In genomic region chr7:1288996-1289551, GRCh38 we compare ENCODE assay signal across 20 cellular contexts. TPM values are rescaled to one million over a fixed set of nuclear protein-coding genes. Genes with fewer than 3 reads are reported as not detected.
DNase-seq lines count a peak whose midpoint lies in the region; ATAC-seq, FAIRE-seq and TF ChIP-seq lines count a peak whose summit lies in the region.
"Had no signal": no experiment of that assay in that cellular context is flagged by ENCODE, and none has a peak within 500 bp of the region (broad histone marks: within the 10 kb centered on the region; RNA-seq: fewer than 3 reads in every experiment).

No MANE protein-coding gene starts in this region.

- no peak for TF ChIP-seq POLR2A in right lobe of liver (IDR thresholded peaks at IDR 0.05)
- no peak for TF ChIP-seq POLR2A in HepG2 (IDR thresholded peaks at IDR 0.05; ENCODE audit: insufficient read depth in 1 of 2, low read depth in 2 of 2, low read length in 2 of 2)

- no peak for FAIRE-seq in HepG2 (lab: Jason Lieb, UNC)
- FAIRE-seq: G401.6, GM12891, HTR-8/SVneo, K562 had no signal

- H2BK120ac ChIP-seq in neuronal stem cell (ENCODE audit: low read depth, low read length) = peak overlapping the region; percentile 72

- no peak overlapping the region for H3K9ac ChIP-seq in HepG2 (ENCODE audit: insufficient read depth, low read depth, low read length)
- no peak overlapping the region for H3K9ac ChIP-seq in endodermal cell (ENCODE audit: extremely low read depth, low read length, poor library complexity, severe bottlenecking)
- no peak overlapping the region for H3K9ac ChIP-seq in neuronal stem cell (ENCODE audit: low read depth, low read length, poor library complexity)

- H3K14ac ChIP-seq in neuronal stem cell (ENCODE audit: low read length) = no peak overlapping the region

- ATAC-seq in right lobe of liver = no peak
- ATAC-seq in HepG2 = no peak
- ATAC-seq in HG03039 (IDR thresholded peaks at IDR 0.05; ENCODE audit: unreplicated experiment) = no peak
- ATAC-seq in HG03097 (IDR thresholded peaks at IDR 0.05; ENCODE audit: low FRiP score, unreplicated experiment) = no peak
- ATAC-seq: K562 had no signal

- no peak overlapping the region for H3K4me3 Mint-ChIP-seq in endodermal cell

- H2AK5ac ChIP-seq in neuronal stem cell (ENCODE audit: low read depth, low read length) = peak overlapping the region; percentile 89

- no peak overlapping the region for H3K4ac ChIP-seq in neuronal stem cell (ENCODE audit: low read length)

- in situ Hi-C loops in HepG2 (cut with HindIII; ENCODE audit: extremely low pct_ligation_motif_present, low pct_unique_long_range_greater_than_20kb) = no loop called here

- POLR2A ChIA-PET in HepG2 (lab: Yijun Ruan, JAX) = no interaction called here

- H3K36me3 ChIP-seq in right lobe of liver = no peaks in the 10 kb centered on the region
- no peaks in the 10 kb centered on the region for H3K36me3 ChIP-seq in HepG2 (replicated peaks in 1 of 2; ENCODE audit: control insufficient read depth in 1 of 2, insufficient read depth in 2 of 2, low read length in 2 of 2)
- no peaks in the 10 kb centered on the region for H3K36me3 ChIP-seq in endodermal cell (ENCODE audit: control insufficient read depth, insufficient read depth, low read length)
- H3K36me3 ChIP-seq in neuronal stem cell (replicated peaks in 1 of 2; ENCODE audit: control insufficient read depth in 2 of 2, insufficient read depth in 2 of 2, low read length in 2 of 2) = no peaks in the 10 kb centered on the region
- H3K36me3 ChIP-seq: HAP-1 had no signal

- no peak overlapping the region for H3K27ac ChIP-seq in right lobe of liver
- H3K27ac ChIP-seq in HepG2 (ENCODE audit: extremely low read length, insufficient read depth, low read length) = no peak overlapping the region
- H3K27ac ChIP-seq in endodermal cell (ENCODE audit: low read depth, low read length) = peak overlapping the region; percentile 93
- H3K27ac ChIP-seq in neuronal stem cell (replicated peaks; ENCODE audit: low read length) = no peak overlapping the region
- H3K27ac ChIP-seq: PC-9 had no signal

- H3K4me1 ChIP-seq in right lobe of liver (peaks cover 0 to 5% (median 0%) of the 10 kb centered on the region in 4 donors), HepG2 (ENCODE audit: insufficient read depth, low read length) (no peaks in the 10 kb centered on the region), endodermal cell (ENCODE audit: control insufficient read depth, insufficient read depth, low read length) (no peaks in the 10 kb centered on the region), neuronal stem cell (ENCODE audit: control insufficient read depth in 2 of 2, insufficient read depth in 1 of 2, low read depth in 1 of 2, low read length in 2 of 2) (peaks cover 3 to 10% of the 10 kb centered on the region in 2 donors)

- CTCF ChIA-PET in HepG2 (lab: Yijun Ruan, JAX; ENCODE audit: low intra/inter-chr PET ratio, low total read pairs) = no interaction called here

- H2BK12ac ChIP-seq in neuronal stem cell (ENCODE audit: low read length) = no peak overlapping the region

- H3K9me3 ChIP-seq in right lobe of liver (no peaks in the 10 kb centered on the region), HepG2 (ENCODE audit: low read length) (no peaks in the 10 kb centered on the region), endodermal cell (ENCODE audit: control insufficient read depth, low read length) (no peaks in the 10 kb centered on the region), neuronal stem cell (replicated peaks in 1 of 2; ENCODE audit: control insufficient read depth in 2 of 2, insufficient read depth in 1 of 2, low read depth in 1 of 2, low read length in 2 of 2) (no peaks in the 10 kb centered on the region)
- H3K9me3 ChIP-seq: HAP-1 had no signal

- 33% methylated on average over 3 of the region's 32 CpGs for WGBS in right lobe of liver (ENCODE audit: insufficient coverage, low coverage, low lambda C conversion rate, missing lambda C conversion rate)
- WGBS in HepG2 (ENCODE audit: low lambda C conversion rate) = 42% methylated on average over 9 of the region's 32 CpGs
- WGBS in endodermal cell (ENCODE audit: insufficient coverage in 1 of 2, insufficient read length in 1 of 2), 2 experiments = 90 to 92% methylated on average over 31 to 32 of the region's 32 CpGs
- WGBS in neuronal stem cell (ENCODE audit: extremely low coverage in 2 of 2, insufficient read length in 2 of 2, insufficient replicate concordance in 1 of 2), 2 donors = no CpG with 5 or more reads among the region's 32 CpGs

- H3K79me2 ChIP-seq in HepG2 (ENCODE audit: insufficient read depth, low read length) = no peaks in the 10 kb centered on the region

- BruUV-seq in HepG2 (replicated peaks; lab: Mats Ljungman, UMichigan) = no TSS peak

- intact Hi-C loops in right lobe of liver (cut with DNase I) (no loop called here), HepG2 (cut with micrococcal nuclease; ENCODE audit: unreplicated experiment) (no loop called here)

- DNase-seq in right lobe of liver (peak in 2 of 3 donors; percentile 15 to 47), HepG2 (ENCODE audit: low spot score) (no peak), endodermal cell (no peak), neuronal stem cell (ENCODE audit: low spot score) (no peak), NCI-H510A treated with DMSO at 0.1 percent for 48 hours (lab: John Stamatoyannopoulos, UW) (no peak), NOMO-1 treated with dmso at 0.1 percent for 144 hours (lab: John Stamatoyannopoulos, UW; ENCODE audit: unreplicated experiment) (no peak)
- DNase-seq: AML-193; Calu3; CD4-positive, CD25-positive, alpha-beta regulatory T cell; DMS79; NCI-H1092; NCI-H1694; PC-9 had no signal

- no peak overlapping the region for H4K8ac ChIP-seq in neuronal stem cell (ENCODE audit: low read depth, low read length)

- H3K4me2 ChIP-seq in HepG2 (ENCODE audit: low read depth, low read length) (no peak overlapping the region), neuronal stem cell (ENCODE audit: insufficient read depth, low read length, poor library complexity, severe bottlenecking) (no peak overlapping the region)
- H3K4me2 ChIP-seq: PC-9 had no signal

- peaks cover 2% of the 10 kb centered on the region for H3K79me1 ChIP-seq in neuronal stem cell (ENCODE audit: low read depth, low read length)

- no peaks in the 10 kb centered on the region for H4K20me1 ChIP-seq in HepG2 (ENCODE audit: insufficient read depth, low read length)

- H2AFZ ChIP-seq in HepG2 (ENCODE audit: low read length) = no peak overlapping the region
- H2AFZ ChIP-seq in neuronal stem cell (ENCODE audit: low read length) = no peak overlapping the region
- H2AFZ ChIP-seq: PC-9 had no signal

- no peaks in the 10 kb centered on the region for H3K9me3 Mint-ChIP-seq in endodermal cell
- H3K9me3 Mint-ChIP-seq: CD4-positive, CD25-positive, alpha-beta regulatory T cell had no signal

- H2BK5ac ChIP-seq in neuronal stem cell (ENCODE audit: low read length) = peak overlapping the region; percentile 95

- H3K27me3 Mint-ChIP-seq in endodermal cell (ENCODE audit: insufficient read depth) = peaks cover 4% of the 10 kb centered on the region

- TF ChIP-seq EP300 in HepG2 (IDR thresholded peaks at IDR 0.05; ENCODE audit: low read depth in 2 of 2, low read length in 2 of 2) (no peak), HepG2 (CRISPR knock-in tag; IDR thresholded peaks at IDR 0.05; ENCODE audit: borderline replicate concordance) (no peak)

- TF ChIP-seq CTCF in right lobe of liver (IDR thresholded peaks at IDR 0.05) (no peak), HepG2 (CRISPR knock-in tag; IDR thresholded peaks at IDR 0.05) (no peak), endodermal cell (conservative IDR thresholded peaks at IDR 0.05) (no peak)

- H2BK15ac ChIP-seq in neuronal stem cell (ENCODE audit: low read length) = peak overlapping the region; percentile 75

- no peak overlapping the region for H4K91ac ChIP-seq in neuronal stem cell (ENCODE audit: low read depth, low read length, poor library complexity)

- H3K4me1 Mint-ChIP-seq in endodermal cell = no peaks in the 10 kb centered on the region

- H3K27ac Mint-ChIP-seq in endodermal cell = no peak overlapping the region
- H3K27ac Mint-ChIP-seq: CD4-positive, CD25-positive, alpha-beta regulatory T cell had no signal

- H3K27me3 ChIP-seq in right lobe of liver = no peaks in the 10 kb centered on the region
- H3K27me3 ChIP-seq in HepG2 (ENCODE audit: control insufficient read depth in 1 of 2, insufficient read depth in 2 of 2, low read length in 2 of 2) = peaks cover 27 to 97% of the 10 kb centered on the region in 2 experiments
- H3K27me3 ChIP-seq in endodermal cell (ENCODE audit: control insufficient read depth, insufficient read depth, low read length, poor library complexity, severe bottlenecking) = peaks cover 30% of the 10 kb centered on the region
- H3K27me3 ChIP-seq in neuronal stem cell (ENCODE audit: control insufficient read depth in 3 of 3, insufficient read depth in 3 of 3, low read depth in 1 of 3, low read length in 3 of 3) = peaks cover 0 to 99% (median 31%) of the 10 kb centered on the region in 3 experiments

- H3K36me3 Mint-ChIP-seq in endodermal cell (ENCODE audit: low read depth) = no peaks in the 10 kb centered on the region
- H3K36me3 Mint-ChIP-seq: CD4-positive, CD25-positive, alpha-beta regulatory T cell had no signal

- TF ChIP-seq RAD21 in HepG2 (CRISPR knock-in tag; IDR thresholded peaks at IDR 0.05) = no peak

- H3K4me3 ChIP-seq in right lobe of liver (no peak overlapping the region), HepG2 (replicated peaks in 1 of 3; ENCODE audit: insufficient read depth in 1 of 3, low read depth in 2 of 3, low read length in 3 of 3) (no peak overlapping the region), endodermal cell (ENCODE audit: low read length) (no peak overlapping the region), neuronal stem cell (ENCODE audit: low read length in 2 of 2) (no peak overlapping the region)
- H3K4me3 ChIP-seq: K562, PC-9 had no signal

- peak overlapping the region; percentile 48 for H3K18ac ChIP-seq in neuronal stem cell (ENCODE audit: low read length)

- peak overlapping the region; percentile 73 for H3K23ac ChIP-seq in neuronal stem cell (ENCODE audit: low read depth, low read length, poor library complexity)

RNA-seq across cellular contexts. Expression of gene UNCX, which starts 56.4 kb away (rescaled TPM):
- not detected for total RNA-seq in right lobe of liver
- total RNA-seq in HepG2 (2016; rRNA removed; fragmentation: Illumina TruSeq; extraction: Trizol) = not detected in 2 replicates
- total RNA-seq in HepG2 (2016; cell fraction: cytosol; rRNA removed; fragmentation: Illumina TruSeq; extraction: Trizol; ENCODE audit: low read depth) = not detected in 2 replicates
- not detected in 2 replicates for total RNA-seq in HepG2 (2016; cell fraction: insoluble cytoplasmic fraction; rRNA removed; fragmentation: Illumina TruSeq; extraction: Trizol)
- total RNA-seq in HepG2 (2016; cell fraction: membrane; rRNA removed; fragmentation: Illumina TruSeq; extraction: Trizol) = not detected in 2 replicates
- not detected in 2 replicates for total RNA-seq in HepG2 (2016; cell fraction: nucleus; rRNA removed; fragmentation: Illumina TruSeq; extraction: Trizol)
- polyA plus RNA-seq in HepG2 (2011; rRNA removed) = not detected in 2 replicates
- polyA plus RNA-seq in HepG2 (2011; cell fraction: cytosol; rRNA removed) = not detected in 2 replicates
- not detected in 2 replicates for polyA plus RNA-seq in HepG2 (2011; cell fraction: nucleus; rRNA removed)
- not detected in 2 replicates for polyA plus RNA-seq in HepG2 (2012)
- polyA plus RNA-seq in HepG2 (2016; cell fraction: cytosol; fragmentation: Illumina TruSeq; extraction: Trizol; ENCODE audit: low read depth) = not detected in 2 replicates
- polyA plus RNA-seq in HepG2 (2016; cell fraction: insoluble cytoplasmic fraction; fragmentation: Illumina TruSeq; extraction: Trizol; ENCODE audit: low read depth) = not detected in 2 replicates
- polyA plus RNA-seq in HepG2 (2016; cell fraction: membrane; fragmentation: Illumina TruSeq; extraction: Trizol; ENCODE audit: low read depth) = not detected in 2 replicates
- polyA plus RNA-seq in HepG2 (2016; cell fraction: nucleus; fragmentation: Illumina TruSeq; extraction: Trizol; ENCODE audit: insufficient read depth, low read depth) = not detected in 2 replicates
- not detected in 2 replicates for polyA minus RNA-seq in HepG2 (2011; rRNA and poly(A)+ RNA removed; ENCODE audit: low replicate concordance)
- polyA minus RNA-seq in HepG2 (2011; cell fraction: cytosol; rRNA and poly(A)+ RNA removed) = not detected in 2 replicates
- polyA minus RNA-seq in HepG2 (2011; cell fraction: nucleus; rRNA and poly(A)+ RNA removed) = not detected in 2 replicates
- under 1 TPM in 1 of 2 donors, not detected in 1; 0.13 TPM for total RNA-seq in endodermal cell
- 15.6 TPM for polyA plus RNA-seq in endodermal cell (2013, experiment 1 of 2)
- 11.1 TPM for polyA plus RNA-seq in endodermal cell (2013, experiment 2 of 2)
- polyA plus RNA-seq in neuronal stem cell (2013, experiment 1 of 2) = 0.01 TPM
- polyA plus RNA-seq in neuronal stem cell (2013, experiment 2 of 2) = 0.01 TPM
- total RNA-seq: Calu3; CD4-positive, CD25-positive, alpha-beta regulatory T cell; K562; PC-9 had no signal
- polyA plus RNA-seq: CD4-positive, CD25-positive, alpha-beta regulatory T cell; K562 had no signal

Comparison
In these comparisons a context has a peak if more than half of its experiments do, and no peak if none do; other contexts are left out.
1. DNase-seq: peak in right lobe of liver (2 of 3); none in HepG2 (single experiment), endodermal cell (single experiment), neuronal stem cell (single experiment), NCI-H510A treated with DMSO at 0.1 percent for 48 hours (single experiment) and NOMO-1 treated with dmso at 0.1 percent for 144 hours (single experiment).